Comparison of ENCODE assay signal across 8 cellular contexts in the genomic region with DNA sequence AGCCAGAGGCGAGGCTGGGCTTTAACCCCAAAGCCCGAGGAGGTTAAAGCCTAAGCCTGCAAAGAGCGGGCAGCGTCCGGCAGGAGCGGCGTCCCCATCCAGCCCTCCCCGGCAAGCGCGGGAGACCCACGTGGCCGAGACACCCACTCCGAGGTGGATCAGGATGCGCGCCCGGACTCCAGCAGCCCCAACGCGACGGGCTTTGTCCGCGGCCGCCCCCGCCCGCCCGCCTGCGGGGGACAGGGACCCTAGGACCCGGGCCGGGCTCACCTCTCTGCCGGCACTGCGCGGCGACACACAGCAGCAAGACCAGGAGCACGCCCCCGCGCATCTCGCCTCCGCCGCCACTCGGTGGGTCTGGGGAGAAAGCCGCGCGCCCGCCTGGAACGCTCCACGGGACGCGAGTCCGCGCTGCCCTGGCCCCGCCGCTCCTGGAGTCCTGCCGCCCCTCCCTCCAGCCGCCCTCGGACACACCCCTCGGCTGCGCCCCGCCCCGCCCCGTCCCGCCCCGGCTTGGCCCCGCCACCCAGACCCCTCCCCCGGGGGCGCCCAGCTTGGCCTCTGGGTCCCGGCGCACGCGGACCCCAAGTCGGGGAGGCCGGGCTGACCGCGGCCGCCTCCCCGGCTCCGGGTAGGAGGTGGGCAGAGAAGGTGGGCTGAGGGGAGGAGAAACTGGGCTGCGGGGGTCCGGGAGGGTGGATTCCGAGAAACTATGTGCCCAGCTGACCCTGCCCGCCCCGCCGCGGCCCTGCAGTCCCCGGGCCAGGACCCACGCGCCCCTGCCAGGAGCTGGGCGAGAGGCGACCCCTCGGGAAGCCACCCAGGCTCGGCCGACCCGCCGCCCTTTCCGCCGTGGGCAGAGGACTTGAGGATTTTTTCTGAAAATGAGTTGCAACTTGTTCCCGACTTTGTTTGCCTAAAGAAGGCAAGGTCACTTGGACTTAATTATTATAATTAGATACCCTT. TPM values are rescaled to one million over a fixed set of nuclear protein-coding genes. Genes with fewer than 3 reads are reported as not detected.
DNase-seq lines count a peak whose midpoint lies in the region; ATAC-seq and TF ChIP-seq lines count a peak whose summit lies in the region.

A gene with protein sequence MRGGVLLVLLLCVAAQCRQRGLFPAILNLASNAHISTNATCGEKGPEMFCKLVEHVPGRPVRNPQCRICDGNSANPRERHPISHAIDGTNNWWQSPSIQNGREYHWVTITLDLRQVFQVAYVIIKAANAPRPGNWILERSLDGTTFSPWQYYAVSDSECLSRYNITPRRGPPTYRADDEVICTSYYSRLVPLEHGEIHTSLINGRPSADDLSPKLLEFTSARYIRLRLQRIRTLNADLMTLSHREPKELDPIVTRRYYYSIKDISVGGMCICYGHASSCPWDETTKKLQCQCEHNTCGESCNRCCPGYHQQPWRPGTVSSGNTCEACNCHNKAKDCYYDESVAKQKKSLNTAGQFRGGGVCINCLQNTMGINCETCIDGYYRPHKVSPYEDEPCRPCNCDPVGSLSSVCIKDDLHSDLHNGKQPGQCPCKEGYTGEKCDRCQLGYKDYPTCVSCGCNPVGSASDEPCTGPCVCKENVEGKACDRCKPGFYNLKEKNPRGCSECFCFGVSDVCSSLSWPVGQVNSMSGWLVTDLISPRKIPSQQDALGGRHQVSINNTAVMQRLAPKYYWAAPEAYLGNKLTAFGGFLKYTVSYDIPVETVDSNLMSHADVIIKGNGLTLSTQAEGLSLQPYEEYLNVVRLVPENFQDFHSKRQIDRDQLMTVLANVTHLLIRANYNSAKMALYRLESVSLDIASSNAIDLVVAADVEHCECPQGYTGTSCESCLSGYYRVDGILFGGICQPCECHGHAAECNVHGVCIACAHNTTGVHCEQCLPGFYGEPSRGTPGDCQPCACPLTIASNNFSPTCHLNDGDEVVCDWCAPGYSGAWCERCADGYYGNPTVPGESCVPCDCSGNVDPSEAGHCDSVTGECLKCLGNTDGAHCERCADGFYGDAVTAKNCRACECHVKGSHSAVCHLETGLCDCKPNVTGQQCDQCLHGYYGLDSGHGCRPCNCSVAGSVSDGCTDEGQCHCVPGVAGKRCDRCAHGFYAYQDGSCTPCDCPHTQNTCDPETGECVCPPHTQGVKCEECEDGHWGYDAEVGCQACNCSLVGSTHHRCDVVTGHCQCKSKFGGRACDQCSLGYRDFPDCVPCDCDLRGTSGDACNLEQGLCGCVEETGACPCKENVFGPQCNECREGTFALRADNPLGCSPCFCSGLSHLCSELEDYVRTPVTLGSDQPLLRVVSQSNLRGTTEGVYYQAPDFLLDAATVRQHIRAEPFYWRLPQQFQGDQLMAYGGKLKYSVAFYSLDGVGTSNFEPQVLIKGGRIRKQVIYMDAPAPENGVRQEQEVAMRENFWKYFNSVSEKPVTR (N-terminal part only) (minus strand): TSS at position 408 of the 966 bp plus-strand sequence. CDS start 77 bp downstream, at position 331.

- H3K4me3 ChIP-seq in fibroblast of lung (replicated peaks in 1 of 4; ENCODE audit: control extremely low read depth in 1 of 4, insufficient read depth in 1 of 4, low read depth in 3 of 4, low read length in 4 of 4), result peak within 1 kb of the TSS; percentile 54 to 68 (median 57)

- H3K36me3 Mint-ChIP-seq in activated CD4-positive, alpha-beta memory T cell treated with anti-CD3 and anti-CD28 coated beads, Interleukin-2, amount 10 ng/mL, durations not matched to agents 7 days and 5 days (ENCODE audit: low read depth), result no peaks in the 10 kb centered on the region

- DNase-seq in COLO668 (lab: John Stamatoyannopoulos, UW; ENCODE audit: unreplicated experiment) (peak; percentile 9), NCI-H510A treated with DMSO at 0.1 percent for 48 hours (lab: John Stamatoyannopoulos, UW) (peak; percentile 20), fibroblast of lung (ENCODE audit: low read depth in 2 of 2) (peak in 1 of 2 donors; percentile 22), omental fat pad (ENCODE audit: low spot score) (no peak)
- DNase-seq in activated CD4-positive, alpha-beta memory T cell treated with anti-CD3 and anti-CD28 coated beads, Interleukin-2, amount 10 ng/mL, durations not matched to agents 7 days and 5 days, result no peak
- no peak for DNase-seq in central memory CD4-positive, alpha-beta T cell

- no peak for TF ChIP-seq CTCF in fibroblast of lung (conservative IDR thresholded peaks at IDR 0.05 in 1 of 2, IDR thresholded peaks at IDR 0.05 in 1 of 2; ENCODE audit: low read depth in 1 of 2, low read length in 2 of 2)
- TF ChIP-seq CTCF in omental fat pad (IDR thresholded peaks at IDR 0.05), result no peak

- no peak within 1 kb of the TSS for H3K27ac Mint-ChIP-seq in activated CD4-positive, alpha-beta memory T cell treated with anti-CD3 and anti-CD28 coated beads, Interleukin-2, amount 10 ng/mL, durations not matched to agents 7 days and 5 days

- H3K79me2 ChIP-seq in fibroblast of lung (ENCODE audit: control insufficient read depth, insufficient read depth, low read length), result no peaks in the 10 kb centered on the region

- H3K4me1 ChIP-seq in fibroblast of lung (ENCODE audit: control insufficient read depth, extremely low read depth, insufficient read depth, low read length), result no peaks in the 10 kb centered on the region

- POLR2A ChIA-PET in activated CD4-positive, alpha-beta memory T cell treated with anti-CD3 and anti-CD28 coated beads, Interleukin-2, amount 10 ng/mL, durations not matched to agents 7 days and 5 days (lab: Charles Lee), result no interaction called here

- H3K27ac ChIP-seq in fibroblast of lung (ENCODE audit: insufficient read depth, low read length), result no peak within 1 kb of the TSS

- peaks cover 18% of the 10 kb centered on the region for H3K27me3 Mint-ChIP-seq in activated CD4-positive, alpha-beta memory T cell treated with anti-CD3 and anti-CD28 coated beads, Interleukin-2, amount 10 ng/mL, durations not matched to agents 7 days and 5 days

- peak within 1 kb of the TSS; percentile 90 for H3K4me2 ChIP-seq in fibroblast of lung (ENCODE audit: extremely low read depth, insufficient read depth, low read length)

- H4K20me1 ChIP-seq in fibroblast of lung (ENCODE audit: control insufficient read depth, extremely low read depth, insufficient read depth, low read length), result no peaks in the 10 kb centered on the region

- H3K36me3 ChIP-seq in fibroblast of lung (ENCODE audit: control insufficient read depth, insufficient read depth, low read length), result no peaks in the 10 kb centered on the region

- H2AFZ ChIP-seq in fibroblast of lung (ENCODE audit: low read length), result no peak within 1 kb of the TSS

- H3K9me3 ChIP-seq in fibroblast of lung (ENCODE audit: control insufficient read depth, insufficient read depth, low read depth, low read length), result no peaks in the 10 kb centered on the region

- no peak within 1 kb of the TSS for H3K9ac ChIP-seq in fibroblast of lung (ENCODE audit: insufficient read depth, low read length)

- H3K4me3 Mint-ChIP-seq in activated CD4-positive, alpha-beta memory T cell treated with anti-CD3 and anti-CD28 coated beads, Interleukin-2, amount 10 ng/mL, durations not matched to agents 7 days and 5 days, result no peak within 1 kb of the TSS

- ATAC-seq in omental fat pad (ENCODE audit: low FRiP score) (peak; percentile 63), GM18520 (IDR thresholded peaks at IDR 0.05; ENCODE audit: unreplicated experiment) (no peak), HG02852 (IDR thresholded peaks at IDR 0.05; ENCODE audit: unreplicated experiment) (no peak)

- peaks cover 2% of the 10 kb centered on the region for H3K4me1 Mint-ChIP-seq in activated CD4-positive, alpha-beta memory T cell treated with anti-CD3 and anti-CD28 coated beads, Interleukin-2, amount 10 ng/mL, durations not matched to agents 7 days and 5 days

- CTCF ChIA-PET in activated CD4-positive, alpha-beta memory T cell treated with anti-CD3 and anti-CD28 coated beads, Interleukin-2, amount 10 ng/mL, durations not matched to agents 7 days and 5 days (lab: Charles Lee), result no interaction called here

- H3K27me3 ChIP-seq in fibroblast of lung (ENCODE audit: control insufficient read depth, insufficient read depth, low read length), result peaks cover 6% of the 10 kb centered on the region

- H3K9me3 Mint-ChIP-seq in activated CD4-positive, alpha-beta memory T cell treated with anti-CD3 and anti-CD28 coated beads, Interleukin-2, amount 10 ng/mL, durations not matched to agents 7 days and 5 days, result peaks cover 2% of the 10 kb centered on the region

RNA-seq across cellular contexts. Expression of the gene that starts here (rescaled TPM):
- total RNA-seq in fibroblast of lung (5.8 and 24.9 TPM in 2 replicates), omental fat pad (10 to 100 TPM in 1 of 4 donors, 1 to 10 TPM in 3; 2.2 to 11.3 (median 5.5) TPM)
- polyA plus RNA-seq in fibroblast of lung, result 1.2 and 6.2 TPM in 2 replicates
- polyA plus RNA-seq in fibroblast of lung (2012), result 1.5 and 5.4 TPM in 2 replicates
- 3.8 and 11.9 TPM in 2 replicates for polyA minus RNA-seq in fibroblast of lung (ENCODE audit: low replicate concordance)
- total RNA-seq in activated CD4-positive, alpha-beta memory T cell treated with anti-CD3 and anti-CD28 coated beads, Interleukin-2, amount 10 ng/mL, durations not matched to agents 7 days and 5 days, result not detected

Comparison
In these comparisons a context has a peak if more than half of its experiments do, and no peak if none do; other contexts are left out.
1. DNase-seq: peak in COLO668 (single experiment) and NCI-H510A treated with DMSO at 0.1 percent for 48 hours (single experiment); none in omental fat pad (single experiment), activated CD4-positive, alpha-beta memory T cell treated with anti-CD3 and anti-CD28 coated beads, Interleukin-2, amount 10 ng/mL, durations not matched to agents 7 days and 5 days (single experiment) and central memory CD4-positive, alpha-beta T cell (single experiment).